9 cellular contexts compared by ENCODE assay signal in genomic region chr2:174335605-174336402, GRCh38. TPM values are rescaled to one million over a fixed set of nuclear protein-coding genes. Genes with fewer than 3 reads are reported as not detected.
A peak's percentile ranks its signal among the peaks of the same experiment; 100 is the strongest.
DNase-seq lines count a peak whose midpoint lies in the region; ATAC-seq and TF ChIP-seq lines count a peak whose summit lies in the region.
"Had no signal": no experiment of that assay in that cellular context is flagged by ENCODE, and none has a peak within 500 bp of the region (broad histone marks: within the 10 kb centered on the region; RNA-seq: fewer than 3 reads in every experiment).

No MANE protein-coding gene starts in this region.

- H3K27ac ChIP-seq in A673 (ENCODE audit: low read depth, low read length, poor library complexity, severe bottlenecking) (no peak overlapping the region), SJCRH30 (peak overlapping the region; percentile 43), rectal smooth muscle tissue (ENCODE audit: low read depth, low read length) (no peak overlapping the region)
- H3K27ac ChIP-seq: thyroid gland had no signal

- DNase-seq in A673 (ENCODE audit: low spot score) (no peak), GM06990 (ENCODE audit: extremely low read depth, insufficient read length) (peak; percentile 52), SJCRH30 (peak; percentile 56 to 58), sciatic nerve (ENCODE audit: low spot score) (no peak)

- ATAC-seq in esophagus mucosa (peak; percentile 5), GM21717 (IDR thresholded peaks at IDR 0.05; ENCODE audit: unreplicated experiment) (no peak), sciatic nerve (no peak), GM21423 (IDR thresholded peaks at IDR 0.05; ENCODE audit: unreplicated experiment) (no peak)

- H3K27me3 ChIP-seq in A673 (replicated peaks; ENCODE audit: insufficient read depth, low read depth, low read length, poor library complexity) (peaks cover 95% of the 10 kb centered on the region), GM06990 (replicated peaks; ENCODE audit: control insufficient read depth, insufficient read depth, low read length) (peaks cover 2% of the 10 kb centered on the region; the same call in 1 of the 2 replicates), SJCRH30 (no peaks in the 10 kb centered on the region), rectal smooth muscle tissue (ENCODE audit: control insufficient read depth, insufficient read depth, low read length) (peaks cover 80% of the 10 kb centered on the region)

- CTCF ChIA-PET in A673 (lab: Charles Lee): interaction anchor here (0.6 to 1.3 kb wide), 3 partner anchors 29 to 1634 kb away, joined by 3 to 4 read pairs (median 3); no protein-coding TSS in a partner anchor

- H3K9ac ChIP-seq in rectal smooth muscle tissue (ENCODE audit: low read length): no peak overlapping the region

- H3K9me3 ChIP-seq in A673 (ENCODE audit: low read depth, low read length, poor library complexity, severe bottlenecking) (no peaks in the 10 kb centered on the region), SJCRH30 (replicated peaks) (no peaks in the 10 kb centered on the region)
- H3K9me3 ChIP-seq: thyroid gland had no signal

- H3K4me1 ChIP-seq in A673 (ENCODE audit: insufficient read depth, low read length, poor library complexity, severe bottlenecking) (peaks cover 25% of the 10 kb centered on the region), SJCRH30 (no peaks in the 10 kb centered on the region), rectal smooth muscle tissue (ENCODE audit: control insufficient read depth, insufficient read depth, low read length) (no peaks in the 10 kb centered on the region)

- H3K4me3 ChIP-seq in A673 (ENCODE audit: low read depth, low read length, poor library complexity, severe bottlenecking) (peak overlapping the region; percentile 48), GM06990 (replicated peaks; ENCODE audit: low read depth, low read length) (peak overlapping the region; percentile 48), SJCRH30 (peak overlapping the region; percentile 72), rectal smooth muscle tissue (ENCODE audit: low read length) (peak overlapping the region; percentile 50)

- POLR2A ChIA-PET in A673 (lab: Charles Lee; ENCODE audit: low non-redundant PET): interaction anchor here (0.6 kb wide), 1 partner anchor 10 kb away, joined by 3 read pairs; no protein-coding TSS in a partner anchor

- H3K36me3 ChIP-seq in A673 (ENCODE audit: insufficient read depth, low read length, poor library complexity, severe bottlenecking) (no peaks in the 10 kb centered on the region), GM06990 (ENCODE audit: control insufficient read depth, insufficient read depth, low read length) (no peaks in the 10 kb centered on the region), SJCRH30 (peaks cover 2% of the 10 kb centered on the region; the same call in 1 of the 2 replicates), rectal smooth muscle tissue (ENCODE audit: control insufficient read depth, insufficient read depth, low read length) (no peaks in the 10 kb centered on the region)
- H3K36me3 ChIP-seq: thyroid gland had no signal

- BruUV-seq in A673 (replicated peaks; lab: Mats Ljungman, UMichigan): no TSS peak

- intact Hi-C loops in A673 (cut with micrococcal nuclease; ENCODE audit: unreplicated experiment) (no loop called here), sciatic nerve (cut with DNase I) (loop anchor here (10.0 kb wide), 1 partner anchor 1759 kb away; the partner anchor contains the start of genes HOXD12 and HOXD13)

- TF ChIP-seq CTCF in A673 (conservative IDR thresholded peaks at IDR 0.05; ENCODE audit: low read depth, low read length) (no peak), GM06990 (IDR thresholded peaks at IDR 0.05; ENCODE audit: insufficient read depth, low read length, poor library complexity, severe bottlenecking) (no peak)

RNA-seq across cellular contexts. Expression of gene SP9, which starts 1.1 kb away (rescaled TPM):
- total RNA-seq in A673 (2021): 0.11 and 0.15 TPM in 2 replicates
- total RNA-seq in SJCRH30 (2014; rRNA removed; shearing (Covaris generic)): 4.1 TPM in 2 replicates
- total RNA-seq in esophagus mucosa: not detected
- total RNA-seq in sciatic nerve: not detected
- total RNA-seq: thyroid gland had no signal

RNA-seq across cellular contexts. Expression of gene SCRN3, which starts 59.7 kb away (rescaled TPM):
- total RNA-seq in A673 (2021): 27.4 and 28.6 TPM in 2 replicates
- total RNA-seq in SJCRH30 (2014; rRNA removed; shearing (Covaris generic)): 14.4 and 15.2 TPM in 2 replicates
- total RNA-seq in esophagus mucosa: 25.3 TPM
- 25.0 TPM for total RNA-seq in sciatic nerve

Comparison
In these comparisons a context has a peak if more than half of its experiments do, and no peak if none do; other contexts are left out.
1. DNase-seq: peak in GM06990 (single experiment) and SJCRH30 (2 of 2); none in A673 (single experiment) and sciatic nerve (single experiment).
2. Peak in every context shown above with its lines, with median percentiles within 50 percentile points of each other: H3K4me3 ChIP-seq.